18 cellular contexts compared by ENCODE assay signal in the genomic region with DNA sequence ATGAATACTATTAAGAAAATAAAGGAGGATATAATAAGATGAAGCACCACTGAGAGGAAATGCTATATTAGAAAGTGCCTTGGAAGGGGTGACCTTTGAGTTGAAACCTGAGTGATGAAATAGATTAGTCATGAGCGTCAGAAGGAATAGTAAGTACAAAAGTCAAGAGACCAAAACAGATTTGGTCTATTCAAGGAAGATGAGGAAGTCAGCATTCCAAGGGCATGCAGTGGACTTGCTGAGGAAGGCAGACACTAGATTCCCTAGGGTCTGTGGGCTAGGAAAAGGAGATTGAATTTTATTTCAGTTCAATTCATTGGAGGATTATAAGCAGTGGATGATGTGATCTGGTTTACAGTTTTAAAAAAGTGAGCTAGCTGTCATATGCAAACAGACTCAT.
DNase-seq lines count a peak whose midpoint lies in the region; ATAC-seq and TF ChIP-seq lines count a peak whose summit lies in the region.
"Had no signal": no experiment of that assay in that cellular context is flagged by ENCODE, and none has a peak within 500 bp of the region (broad histone marks: within the 10 kb centered on the region; RNA-seq: fewer than 3 reads in every experiment).

No MANE protein-coding gene starts in this region.

- TF ChIP-seq CTCF in kidney epithelial cell (IDR thresholded peaks at IDR 0.05; ENCODE audit: insufficient read depth, low read length, poor library complexity, severe bottlenecking), result no peak

- no peaks in the 10 kb centered on the region for H3K4me1 Mint-ChIP-seq in activated T-helper 2 cell treated with anti-CD3 and anti-CD28 coated beads, Interferon-gamma antibody, Interleukin-2, Interleukin-4, amounts not matched to agents 10 μg/mL and 5 μg/mL and 100 μg/mL, durations not matched to agents 14 hours and 24 hours and 36 hours (ENCODE audit: low read depth)
- H3K4me1 Mint-ChIP-seq: activated naive CD8-positive, alpha-beta T cell treated with anti-CD3 and anti-CD28 coated beads, Interleukin-2, amount 50 U/mL, for 24 hours; T-cell had no signal

- H3K36me3 ChIP-seq in kidney epithelial cell (ENCODE audit: control insufficient read depth, insufficient read depth, low read length) (no peaks in the 10 kb centered on the region), H7 (replicated peaks; ENCODE audit: control insufficient read depth, insufficient read depth, low read length) (no peaks in the 10 kb centered on the region)
- H3K36me3 ChIP-seq: gastroesophageal sphincter, tibial artery had no signal

- H3K27me3 ChIP-seq in kidney epithelial cell (ENCODE audit: control insufficient read depth, insufficient read depth, low read length) (no peaks in the 10 kb centered on the region), H7 (ENCODE audit: control insufficient read depth, insufficient read depth, low read length) (no peaks in the 10 kb centered on the region)
- H3K27me3 ChIP-seq: gastroesophageal sphincter, tibial artery had no signal

- peak; percentile 6 for DNase-seq in AG08395 (ENCODE audit: low spot score)
- DNase-seq in HT1080 (ENCODE audit: low read depth), result peak; percentile 79
- DNase-seq in brain pericyte (ENCODE audit: low read depth, low spot score), result peak; percentile 44
- DNase-seq in kidney epithelial cell (ENCODE audit: low read depth), result peak; percentile 12
- no peak for DNase-seq in H7
- no peak for DNase-seq in stimulated activated CD4-positive, alpha-beta T cell treated with anti-CD3 and anti-CD28 coated beads, Interleukin-1b, Interleukin-23, amount 100 ng/mL, for 48 hours
- DNase-seq in activated T-helper 2 cell treated with anti-CD3 and anti-CD28 coated beads, Interferon-gamma antibody, Interleukin-2, Interleukin-4, amounts not matched to agents 10 μg/mL and 5 μg/mL and 100 μg/mL, durations not matched to agents 14 hours and 24 hours and 36 hours (ENCODE audit: low spot score), result no peak
- DNase-seq: activated naive CD8-positive, alpha-beta T cell treated with anti-CD3 and anti-CD28 coated beads, Interleukin-2, amount 50 U/mL, for 24 hours; AML-193; DMS53; islet precursor cell; NCI-H1417 treated with DMSO at 0.1 percent for 48 hours; NCI-H446; T-cell; tibial artery had no signal

- H3K4me3 Mint-ChIP-seq in activated T-helper 2 cell treated with anti-CD3 and anti-CD28 coated beads, Interferon-gamma antibody, Interleukin-2, Interleukin-4, amounts not matched to agents 10 μg/mL and 5 μg/mL and 100 μg/mL, durations not matched to agents 14 hours and 24 hours and 36 hours (ENCODE audit: low read depth), result no peak overlapping the region
- H3K4me3 Mint-ChIP-seq: activated naive CD8-positive, alpha-beta T cell treated with anti-CD3 and anti-CD28 coated beads, Interleukin-2, amount 50 U/mL, for 24 hours; T-cell had no signal

- H3K27ac Mint-ChIP-seq in activated T-helper 2 cell treated with anti-CD3 and anti-CD28 coated beads, Interferon-gamma antibody, Interleukin-2, Interleukin-4, amounts not matched to agents 10 μg/mL and 5 μg/mL and 100 μg/mL, durations not matched to agents 14 hours and 24 hours and 36 hours, result no peak overlapping the region
- H3K27ac Mint-ChIP-seq: activated naive CD8-positive, alpha-beta T cell treated with anti-CD3 and anti-CD28 coated beads, Interleukin-2, amount 50 U/mL, for 24 hours; progenitor cell of endocrine pancreas; T-cell had no signal

- ATAC-seq in activated CD4-positive, CD25-positive, alpha-beta regulatory T cell treated with anti-CD3 and anti-CD28 coated beads, Interleukin-2, amount 50 U/mL, for 24 hours, result no peak
- ATAC-seq: activated naive CD8-positive, alpha-beta T cell treated with anti-CD3 and anti-CD28 coated beads, Interleukin-2, amount 50 U/mL, for 24 hours; gastroesophageal sphincter; T-cell had no signal

- no peak overlapping the region for H3K4me3 ChIP-seq in kidney epithelial cell (ENCODE audit: low read depth, low read length)
- H3K4me3 ChIP-seq in H7 (ENCODE audit: insufficient read depth, low read depth, low read length), result no peak overlapping the region
- H3K4me3 ChIP-seq: gastroesophageal sphincter, tibial artery had no signal

- H3K36me3 Mint-ChIP-seq in activated T-helper 2 cell treated with anti-CD3 and anti-CD28 coated beads, Interferon-gamma antibody, Interleukin-2, Interleukin-4, amounts not matched to agents 10 μg/mL and 5 μg/mL and 100 μg/mL, durations not matched to agents 14 hours and 24 hours and 36 hours (ENCODE audit: low read depth), result no peaks in the 10 kb centered on the region
- H3K36me3 Mint-ChIP-seq: T-cell had no signal

- H3K27me3 Mint-ChIP-seq in activated T-helper 2 cell treated with anti-CD3 and anti-CD28 coated beads, Interferon-gamma antibody, Interleukin-2, Interleukin-4, amounts not matched to agents 10 μg/mL and 5 μg/mL and 100 μg/mL, durations not matched to agents 14 hours and 24 hours and 36 hours (ENCODE audit: low read depth), result no peaks in the 10 kb centered on the region
- H3K27me3 Mint-ChIP-seq: activated naive CD8-positive, alpha-beta T cell treated with anti-CD3 and anti-CD28 coated beads, Interleukin-2, amount 50 U/mL, for 24 hours; progenitor cell of endocrine pancreas; T-cell had no signal

- peaks cover 4% of the 10 kb centered on the region for H3K9me3 Mint-ChIP-seq in activated T-helper 2 cell treated with anti-CD3 and anti-CD28 coated beads, Interferon-gamma antibody, Interleukin-2, Interleukin-4, amounts not matched to agents 10 μg/mL and 5 μg/mL and 100 μg/mL, durations not matched to agents 14 hours and 24 hours and 36 hours

- intact Hi-C loops in activated T-helper 2 cell treated with anti-CD3 and anti-CD28 coated beads, Interferon-gamma antibody, Interleukin-2, Interleukin-4, amounts not matched to agents 10 μg/mL and 5 μg/mL and 100 μg/mL, durations not matched to agents 14 hours and 24 hours and 36 hours (cut with micrococcal nuclease), result no loop called here

Comparison
In these comparisons a context has a peak if more than half of its experiments do, and no peak if none do; other contexts are left out.
1. DNase-seq: peak in AG08395 (single experiment), HT1080 (single experiment), brain pericyte (single experiment) and kidney epithelial cell (single experiment); none in H7 (single experiment), stimulated activated CD4-positive, alpha-beta T cell treated with anti-CD3 and anti-CD28 coated beads, Interleukin-1b, Interleukin-23, amount 100 ng/mL, for 48 hours (single experiment) and activated T-helper 2 cell treated with anti-CD3 and anti-CD28 coated beads, Interferon-gamma antibody, Interleukin-2, Interleukin-4, amounts not matched to agents 10 μg/mL and 5 μg/mL and 100 μg/mL, durations not matched to agents 14 hours and 24 hours and 36 hours (single experiment).